22 cellular contexts compared by ENCODE assay signal in genomic region chr12:130121246-130122005, GRCh38. TPM values are rescaled to one million over a fixed set of nuclear protein-coding genes. Genes with fewer than 3 reads are reported as not detected.
"Had no signal": no experiment of that assay in that cellular context is flagged by ENCODE, and none has a peak within 500 bp of the region (broad histone marks: within the 10 kb centered on the region; RNA-seq: fewer than 3 reads in every experiment).

No MANE protein-coding gene starts in this region.

- H3K4me1 ChIP-seq: adrenal gland, prostate gland, right lobe of liver had no signal

- H3K36me3 ChIP-seq: adrenal gland, prostate gland, right lobe of liver, tibial nerve had no signal

- H3K27ac Mint-ChIP-seq: activated naive CD4-positive, alpha-beta T cell treated with anti-CD3 and anti-CD28 coated beads, Interleukin-2, amount 50 U/mL, for 72 hours; nephron had no signal

- H3K27me3 ChIP-seq: adrenal gland, right lobe of liver, tibial nerve had no signal

- H3K36me3 Mint-ChIP-seq: activated naive CD4-positive, alpha-beta T cell treated with anti-CD3 and anti-CD28 coated beads, Interleukin-2, amount 50 U/mL, for 72 hours had no signal

- H3K4me3 Mint-ChIP-seq: nephron had no signal

- H3K9me3 Mint-ChIP-seq: activated naive CD4-positive, alpha-beta T cell treated with anti-CD3 and anti-CD28 coated beads, Interleukin-2, amount 50 U/mL, for 72 hours; nephron had no signal

- DNase-seq: activated CD4-positive, alpha-beta T cell treated with anti-CD3 and anti-CD28 coated beads for 1 hour; activated CD8-positive, alpha-beta memory T cell treated with anti-CD3 and anti-CD28 coated beads for 24 hours; activated gamma-delta T cell; adrenal gland; foreskin melanocyte; head of caudate nucleus; mesendoderm; right lobe of liver; stimulated activated CD4-positive, alpha-beta T cell treated with anti-CD3 and anti-CD28 coated beads, Interleukin-12 subunit alpha, Interleukin-12 subunit beta, amount 100 ng/mL, for 4 hours; stimulated activated CD4-positive, alpha-beta T cell treated with anti-CD3 and anti-CD28 coated beads, Interleukin-1b, Interleukin-23, amount 100 ng/mL, for 48 hours; stimulated activated CD8-positive, alpha-beta memory T cell treated with anti-CD3 and anti-CD28 coated beads, Interleukin-4, amount 100 ng/mL, for 48 hours; stimulated activated naive CD4-positive, alpha-beta T cell treated with Interleukin-2 at 50 U/mL for 16 hours; substantia nigra; T-helper 2 cell had no signal

- H3K27ac ChIP-seq: adrenal gland, dorsolateral prefrontal cortex, prostate gland, right lobe of liver, tibial nerve, VCaP had no signal

- ATAC-seq: activated naive CD4-positive, alpha-beta T cell treated with anti-CD3 and anti-CD28 coated beads, Interleukin-2, amount 50 U/mL, for 72 hours; right lobe of liver had no signal

- H3K4me3 ChIP-seq: adrenal gland, dorsolateral prefrontal cortex, prostate gland, right lobe of liver, tibial nerve had no signal

- H3K9me3 ChIP-seq: adrenal gland, prostate gland, right lobe of liver had no signal

RNA-seq across cellular contexts. Expression of gene FZD10, which starts 40.8 kb away (rescaled TPM):
- total RNA-seq: activated naive CD4-positive, alpha-beta T cell treated with anti-CD3 and anti-CD28 coated beads, Interleukin-2, amount 50 U/mL, for 72 hours; astrocyte; right lobe of liver; SK-MEL-5 had no signal
